Comparison of ENCODE assay signal across 11 cellular contexts in the genomic region with DNA sequence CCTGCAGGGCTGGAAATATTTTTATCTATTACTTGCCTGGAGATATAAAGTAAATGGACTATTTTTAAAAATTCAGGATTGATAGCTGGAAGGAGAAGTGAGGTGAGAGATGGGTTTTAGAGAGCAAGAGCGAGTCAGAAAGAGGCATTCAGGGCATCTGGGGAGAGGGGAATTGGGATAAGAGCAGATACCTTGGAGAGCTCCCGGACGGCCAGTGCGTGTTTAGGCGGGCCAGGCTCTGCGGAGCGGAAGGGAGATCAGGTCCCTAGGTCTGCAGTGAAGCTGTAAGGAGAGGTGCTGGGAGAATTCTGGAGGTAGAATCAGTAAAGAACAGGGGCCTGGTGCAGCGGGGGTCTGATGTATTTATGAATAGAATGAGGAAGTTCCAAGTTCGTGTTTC. TPM values are rescaled to one million over a fixed set of nuclear protein-coding genes. Genes with fewer than 3 reads are reported as not detected.
DNase-seq lines count a peak whose midpoint lies in the region; ATAC-seq and TF ChIP-seq lines count a peak whose summit lies in the region.
"Had no signal": no experiment of that assay in that cellular context is flagged by ENCODE, and none has a peak within 500 bp of the region (broad histone marks: within the 10 kb centered on the region; RNA-seq: fewer than 3 reads in every experiment).

No MANE protein-coding gene starts in this region.

- in situ Hi-C loops in astrocyte of the cerebellum (cut with HindIII; ENCODE audit: low sequenced_read_pairs) = no loop called here

- no peak overlapping the region for H3K4me3 ChIP-seq in astrocyte of the cerebellum (ENCODE audit: low read depth, low read length)

- peak; percentile 67 for DNase-seq in AG20443 (ENCODE audit: low spot score)
- DNase-seq in HuH-7 (ENCODE audit: low spot score) = peak; percentile 64
- DNase-seq in astrocyte of the cerebellum (ENCODE audit: low read depth) = peak; percentile 20
- DNase-seq in left lobe of liver (ENCODE audit: low spot score) = no peak
- DNase-seq in SHP77 treated with DMSO at 0.1 percent for 48 hours (lab: John Stamatoyannopoulos, UW) = no peak
- no peak for DNase-seq in central memory CD4-positive, alpha-beta T cell
- DNase-seq in SKM-1 treated with dmso at 0.1 percent for 144 hours (lab: John Stamatoyannopoulos, UW; ENCODE audit: unreplicated experiment) = no peak
- DNase-seq: activated T-cell treated with anti-CD3 and anti-CD28 coated beads, Interleukin-2, amount 50 U/mL, for 1 hour; DMS79 treated with DMSO at 0.1 percent for 48 hours; foreskin melanocyte had no signal

- TF ChIP-seq CTCF in astrocyte of the cerebellum (IDR thresholded peaks at IDR 0.05; ENCODE audit: low read depth, low read length, missing control alignments) = no peak

- peak; percentile 41 for ATAC-seq in left lobe of liver
- ATAC-seq in HG02571 (IDR thresholded peaks at IDR 0.05; ENCODE audit: unreplicated experiment) = no peak

RNA-seq across cellular contexts. Expression of a gene that starts 47.4 kb away (rescaled TPM):
- total RNA-seq in left lobe of liver = 2.9 TPM

Comparison
In these comparisons a context has a peak if more than half of its experiments do, and no peak if none do; other contexts are left out.
1. DNase-seq: peak in AG20443 (single experiment), HuH-7 (single experiment) and astrocyte of the cerebellum (single experiment); none in left lobe of liver (single experiment), SHP77 treated with DMSO at 0.1 percent for 48 hours (single experiment), central memory CD4-positive, alpha-beta T cell (single experiment) and SKM-1 treated with dmso at 0.1 percent for 144 hours (single experiment).